In the genomic region with DNA sequence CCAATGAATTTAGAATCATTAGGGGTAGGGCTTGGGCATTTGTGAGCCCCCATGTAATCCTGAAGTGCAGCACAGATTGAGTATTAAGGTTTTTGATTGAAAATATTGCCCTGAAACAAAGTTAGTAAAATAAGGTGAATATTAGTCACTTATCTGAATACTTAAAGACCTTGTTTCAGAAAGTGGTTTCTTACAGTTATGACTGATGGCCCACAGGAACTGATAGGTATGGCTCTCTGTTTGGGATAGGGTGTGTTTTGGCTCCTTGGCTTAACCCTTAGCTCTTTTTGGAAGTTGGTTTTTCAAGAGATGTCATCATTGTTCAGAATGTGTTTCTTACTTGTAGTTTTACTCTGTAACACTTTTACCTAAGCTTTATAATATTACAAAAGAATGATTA, we compare ENCODE assay signal across 17 cellular contexts.
DNase-seq lines count a peak whose midpoint lies in the region; ATAC-seq lines count a peak whose summit lies in the region.
"Had no signal": no experiment of that assay in that cellular context is flagged by ENCODE, and none has a peak within 500 bp of the region (broad histone marks: within the 10 kb centered on the region; RNA-seq: fewer than 3 reads in every experiment).

No MANE protein-coding gene starts in this region.

- peak; percentile 20 for ATAC-seq in GM18520 (IDR thresholded peaks at IDR 0.05; ENCODE audit: unreplicated experiment)
- peak; percentile 41 for ATAC-seq in GM21367 (IDR thresholded peaks at IDR 0.05; ENCODE audit: unreplicated experiment)
- peak; percentile 68 for ATAC-seq in HG02938 (IDR thresholded peaks at IDR 0.05; ENCODE audit: unreplicated experiment)
- peak; percentile 36 for ATAC-seq in HG03469 (IDR thresholded peaks at IDR 0.05; ENCODE audit: unreplicated experiment)
- ATAC-seq: lower lobe of right lung; naive thymus-derived CD8-positive, alpha-beta T cell; WTC11 had no signal

- DNase-seq in epidermal melanocyte (ENCODE audit: insufficient read length, low spot score) = no peak
- DNase-seq in NCI-H748 (lab: John Stamatoyannopoulos, UW; ENCODE audit: unreplicated experiment) = no peak
- DNase-seq in 8988T = no peak
- no peak for DNase-seq in activated gamma-delta T cell treated with Interleukin-2 at 50 U/mL for 16 hours
- DNase-seq: activated naive CD8-positive, alpha-beta T cell treated with anti-CD3 and anti-CD28 coated beads for 36 hours; DMS153; effector CD8-positive, alpha-beta T cell; lower lobe of right lung; naive thymus-derived CD8-positive, alpha-beta T cell; NCI-H1105; NCI-H345; stimulated activated CD4-positive, alpha-beta T cell treated with anti-CD3 and anti-CD28 coated beads, Interleukin-2, amount 100 ng/mL, for 24 hours had no signal
